In the genomic region with DNA sequence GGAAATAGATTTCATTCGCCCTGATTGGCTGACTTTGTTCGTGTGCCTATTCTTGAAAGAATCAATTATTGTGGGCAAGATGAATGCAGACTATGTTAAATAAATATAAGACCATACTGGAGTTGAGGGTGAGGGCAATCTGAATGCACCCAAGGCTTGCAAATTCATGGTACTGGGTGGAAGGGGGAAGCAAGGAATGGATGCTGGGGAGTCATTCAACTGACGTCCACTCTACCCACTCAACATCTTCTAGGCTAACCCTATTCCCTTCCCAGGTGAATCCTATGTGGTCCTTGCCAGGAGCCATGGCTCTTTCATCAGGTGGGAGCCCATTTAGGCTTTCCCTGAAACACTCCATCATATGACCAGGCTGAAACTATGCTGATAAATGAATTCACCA, we compare ENCODE assay signal across 34 cellular contexts. TPM values are rescaled to one million over a fixed set of nuclear protein-coding genes. Genes with fewer than 3 reads are reported as not detected.
"Had no signal": no experiment of that assay in that cellular context is flagged by ENCODE, and none has a peak within 500 bp of the region (broad histone marks: within the 10 kb centered on the region; RNA-seq: fewer than 3 reads in every experiment).

No MANE protein-coding gene starts in this region.

- H3K27me3 Mint-ChIP-seq: brain had no signal

- H3K36me3 Mint-ChIP-seq: activated naive CD4-positive, alpha-beta T cell treated with anti-CD3 and anti-CD28 coated beads, Interleukin-2, amount 10 ng/mL, durations not matched to agents 7 days and 5 days; activated naive CD8-positive, alpha-beta T cell treated with anti-CD3 and anti-CD28 coated beads, Interleukin-2, amount 10 ng/mL, durations not matched to agents 7 days and 5 days; brain had no signal

- H3K4me1 ChIP-seq: ascending aorta, breast epithelium, colonic mucosa, gastrocnemius medialis had no signal

- H3K4me3 ChIP-seq: ascending aorta, breast epithelium, cardiac muscle cell, colonic mucosa, gastrocnemius medialis, heart left ventricle had no signal

- H3K27ac Mint-ChIP-seq: activated B cell treated with CpG ODN at 0.5 μM for 24 hours; activated CD8-positive, alpha-beta T cell treated with anti-CD3 and anti-CD28 coated beads for 36 hours; activated naive CD4-positive, alpha-beta T cell treated with anti-CD3 and anti-CD28 coated beads, Interleukin-2, amount 10 ng/mL, durations not matched to agents 7 days and 5 days; activated naive CD4-positive, alpha-beta T cell treated with anti-CD3 and anti-CD28 coated beads, Interleukin-2, amount 50 U/mL, for 72 hours; activated naive CD8-positive, alpha-beta T cell treated with anti-CD3 and anti-CD28 coated beads, Interleukin-2, amount 10 ng/mL, durations not matched to agents 7 days and 5 days; activated T-helper 17 cell treated with anti-CD3 and anti-CD28 coated beads, Interleukin-2, amount 50 U/mL, for 72 hours; brain; endodermal cell; T-helper 17 cell; T-helper 2 cell treated with Interferon-gamma antibody and Interleukin-4, amounts not matched to agents 5 μg/mL and 100 μg/mL, for 36 hours had no signal

- DNase-seq: activated B cell treated with CpG ODN at 0.5 μM for 24 hours; activated CD4-positive, alpha-beta T cell treated with anti-CD3 and anti-CD28 coated beads for 48 hours; activated CD4-positive, alpha-beta T cell treated with anti-CD3 and anti-CD28 coated beads, Interleukin-2, amount 50 U/mL, for 1 hour; activated CD4-positive, alpha-beta T cell treated with anti-CD3 and anti-CD28 coated beads, Interleukin-2, amount 50 U/mL, for 48 hours; activated CD8-positive, alpha-beta memory T cell treated with anti-CD3 and anti-CD28 coated beads for 24 hours; activated CD8-positive, alpha-beta T cell treated with anti-CD3 and anti-CD28 coated beads for 36 hours; activated effector memory CD4-positive, alpha-beta T cell treated with anti-CD3 and anti-CD28 coated beads, Interleukin-2, amount 50 U/mL, for 16 hours; activated naive CD4-positive, alpha-beta T cell treated with anti-CD3 and anti-CD28 coated beads, Interleukin-2, amount 10 ng/mL, durations not matched to agents 7 days and 5 days; activated naive CD8-positive, alpha-beta T cell treated with anti-CD3 and anti-CD28 coated beads, Interleukin-2, amount 10 ng/mL, durations not matched to agents 7 days and 5 days; activated T-cell treated with anti-CD3 and anti-CD28 coated beads, Interleukin-2, amount 50 U/mL, for 4 hours; central memory CD4-positive, alpha-beta T cell; cerebellar nuclear complex; colonic mucosa; effector CD8-positive, alpha-beta T cell; endodermal cell; foreskin keratinocyte; gastrocnemius medialis; glutamatergic neuron; heart left ventricle; T-helper 1 cell; T-helper 17 cell; T1000; WERI-Rb-1 had no signal

- H3K9me3 Mint-ChIP-seq: activated CD8-positive, alpha-beta T cell treated with anti-CD3 and anti-CD28 coated beads for 36 hours; activated naive CD4-positive, alpha-beta T cell treated with anti-CD3 and anti-CD28 coated beads, Interleukin-2, amount 10 ng/mL, durations not matched to agents 7 days and 5 days; activated naive CD4-positive, alpha-beta T cell treated with anti-CD3 and anti-CD28 coated beads, Interleukin-2, amount 50 U/mL, for 72 hours; activated T-cell treated with anti-CD3 and anti-CD28 coated beads, Interleukin-2, amount 50 U/mL, for 4 hours; activated T-helper 17 cell treated with anti-CD3 and anti-CD28 coated beads, Interleukin-2, amount 50 U/mL, for 72 hours; T-helper 2 cell treated with Interferon-gamma antibody and Interleukin-4, amounts not matched to agents 5 μg/mL and 100 μg/mL, for 36 hours had no signal

- H3K4me1 Mint-ChIP-seq: activated B cell treated with CpG ODN at 0.5 μM for 24 hours; activated naive CD4-positive, alpha-beta T cell treated with anti-CD3 and anti-CD28 coated beads, Interleukin-2, amount 10 ng/mL, durations not matched to agents 7 days and 5 days; activated naive CD8-positive, alpha-beta T cell treated with anti-CD3 and anti-CD28 coated beads, Interleukin-2, amount 10 ng/mL, durations not matched to agents 7 days and 5 days; brain; T-helper 17 cell had no signal

- H3K27me3 ChIP-seq: ascending aorta, breast epithelium, cardiac muscle cell, colonic mucosa, foreskin keratinocyte, gastrocnemius medialis, heart left ventricle had no signal

- H3K4me3 Mint-ChIP-seq: activated B cell treated with CpG ODN at 0.5 μM for 24 hours; activated CD8-positive, alpha-beta T cell treated with anti-CD3 and anti-CD28 coated beads for 36 hours; activated naive CD4-positive, alpha-beta T cell treated with anti-CD3 and anti-CD28 coated beads, Interleukin-2, amount 10 ng/mL, durations not matched to agents 7 days and 5 days; activated naive CD8-positive, alpha-beta T cell treated with anti-CD3 and anti-CD28 coated beads, Interleukin-2, amount 10 ng/mL, durations not matched to agents 7 days and 5 days; activated T-cell treated with anti-CD3 and anti-CD28 coated beads, Interleukin-2, amount 50 U/mL, for 4 hours; activated T-helper 17 cell treated with anti-CD3 and anti-CD28 coated beads, Interleukin-2, amount 50 U/mL, for 72 hours; brain; endodermal cell; T-helper 17 cell; T-helper 2 cell treated with Interferon-gamma antibody and Interleukin-4, amounts not matched to agents 5 μg/mL and 100 μg/mL, for 36 hours had no signal

- H3K9me3 ChIP-seq: ascending aorta, breast epithelium, colonic mucosa, gastrocnemius medialis had no signal

- H3K36me3 ChIP-seq: ascending aorta, breast epithelium, cardiac muscle cell, colonic mucosa, gastrocnemius medialis, heart left ventricle, WERI-Rb-1 had no signal

- H3K27ac ChIP-seq: ascending aorta, breast epithelium, cardiac muscle cell, colonic mucosa, foreskin keratinocyte, gastrocnemius medialis, heart left ventricle, WERI-Rb-1 had no signal

- ATAC-seq: activated CD4-positive, CD25-positive, alpha-beta regulatory T cell treated with anti-CD3 and anti-CD28 coated beads, Interleukin-2, amount 50 U/mL, for 24 hours; activated CD8-positive, alpha-beta T cell treated with anti-CD3 and anti-CD28 coated beads for 36 hours; activated naive CD4-positive, alpha-beta T cell treated with anti-CD3 and anti-CD28 coated beads, Interleukin-2, amount 50 U/mL, for 72 hours; activated T-cell treated with anti-CD3 and anti-CD28 coated beads, Interleukin-2, amount 50 U/mL, for 4 hours; activated T-helper 17 cell treated with anti-CD3 and anti-CD28 coated beads, Interleukin-2, amount 50 U/mL, for 72 hours; esophagus mucosa; foreskin keratinocyte; gastrocnemius medialis; heart left ventricle; T-helper 17 cell had no signal

RNA-seq across cellular contexts. Expression of a gene that starts 5.7 kb away (rescaled TPM):
- total RNA-seq: activated B cell treated with CpG ODN at 0.5 μM for 24 hours; activated CD8-positive, alpha-beta T cell treated with anti-CD3 and anti-CD28 coated beads for 36 hours; activated naive CD4-positive, alpha-beta T cell treated with anti-CD3 and anti-CD28 coated beads, Interleukin-2, amount 50 U/mL, for 72 hours; activated naive CD8-positive, alpha-beta T cell treated with anti-CD3 and anti-CD28 coated beads, Interleukin-2, amount 10 ng/mL, durations not matched to agents 7 days and 5 days; cardiac muscle cell; dermis microvascular lymphatic vessel endothelial cell; epithelial cell of proximal tubule; foreskin keratinocyte had no signal
- polyA plus RNA-seq: cardiac muscle cell, foreskin keratinocyte had no signal
